Comparison of ENCODE assay signal across 1 cellular context in genomic region chr10:78927257-78927995, GRCh38.
TF ChIP-seq lines count a peak whose summit lies in the region.

No MANE protein-coding gene starts in this region.

TF ChIP-seq in WTC11, 78 proteins besides CTCF, POLR2A, EP300 and RAD21 (continued from another document):
- TF ChIP-seq, protein P1, sequence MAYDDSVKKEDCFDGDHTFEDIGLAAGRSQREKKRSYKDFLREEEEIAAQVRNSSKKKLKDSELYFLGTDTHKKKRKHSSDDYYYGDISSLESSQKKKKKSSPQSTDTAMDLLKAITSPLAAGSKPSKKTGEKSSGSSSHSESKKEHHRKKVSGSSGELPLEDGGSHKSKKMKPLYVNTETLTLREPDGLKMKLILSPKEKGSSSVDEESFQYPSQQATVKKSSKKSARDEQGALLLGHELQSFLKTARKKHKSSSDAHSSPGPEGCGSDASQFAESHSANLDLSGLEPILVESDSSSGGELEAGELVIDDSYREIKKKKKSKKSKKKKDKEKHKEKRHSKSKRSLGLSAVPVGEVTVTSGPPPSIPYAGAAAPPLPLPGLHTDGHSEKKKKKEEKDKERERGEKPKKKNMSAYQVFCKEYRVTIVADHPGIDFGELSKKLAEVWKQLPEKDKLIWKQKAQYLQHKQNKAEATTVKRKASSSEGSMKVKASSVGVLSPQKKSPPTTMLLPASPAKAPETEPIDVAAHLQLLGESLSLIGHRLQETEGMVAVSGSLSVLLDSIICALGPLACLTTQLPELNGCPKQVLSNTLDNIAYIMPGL (CRISPR knock-in tag; IDR thresholded peaks at IDR 0.05), result no peak
- TF ChIP-seq NFATC4 (CRISPR knock-in tag; IDR thresholded peaks at IDR 0.05) (no peak), IRF2 (CRISPR knock-in tag; IDR thresholded peaks at IDR 0.05; ENCODE audit: borderline replicate concordance, low read depth) (no peak), CBFB (CRISPR knock-in tag; IDR thresholded peaks at IDR 0.05; ENCODE audit: low read depth) (no peak), ESRRA (CRISPR knock-in tag; IDR thresholded peaks at IDR 0.05; ENCODE audit: borderline replicate concordance) (no peak), SP1 (CRISPR knock-in tag; conservative IDR thresholded peaks at IDR 0.05) (no peak), FOXK1 (CRISPR knock-in tag; IDR thresholded peaks at IDR 0.05) (no peak), PRDM15 (CRISPR knock-in tag; IDR thresholded peaks at IDR 0.05) (no peak)
- TF ChIP-seq, protein P2, sequence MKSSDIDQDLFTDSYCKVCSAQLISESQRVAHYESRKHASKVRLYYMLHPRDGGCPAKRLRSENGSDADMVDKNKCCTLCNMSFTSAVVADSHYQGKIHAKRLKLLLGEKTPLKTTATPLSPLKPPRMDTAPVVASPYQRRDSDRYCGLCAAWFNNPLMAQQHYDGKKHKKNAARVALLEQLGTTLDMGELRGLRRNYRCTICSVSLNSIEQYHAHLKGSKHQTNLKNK (CRISPR knock-in tag; IDR thresholded peaks at IDR 0.05), result no peak
- TF ChIP-seq, protein P3, sequence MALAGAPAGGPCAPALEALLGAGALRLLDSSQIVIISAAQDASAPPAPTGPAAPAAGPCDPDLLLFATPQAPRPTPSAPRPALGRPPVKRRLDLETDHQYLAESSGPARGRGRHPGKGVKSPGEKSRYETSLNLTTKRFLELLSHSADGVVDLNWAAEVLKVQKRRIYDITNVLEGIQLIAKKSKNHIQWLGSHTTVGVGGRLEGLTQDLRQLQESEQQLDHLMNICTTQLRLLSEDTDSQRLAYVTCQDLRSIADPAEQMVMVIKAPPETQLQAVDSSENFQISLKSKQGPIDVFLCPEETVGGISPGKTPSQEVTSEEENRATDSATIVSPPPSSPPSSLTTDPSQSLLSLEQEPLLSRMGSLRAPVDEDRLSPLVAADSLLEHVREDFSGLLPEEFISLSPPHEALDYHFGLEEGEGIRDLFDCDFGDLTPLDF (CRISPR knock-in tag; IDR thresholded peaks at IDR 0.05), result no peak
- TF ChIP-seq, protein P4, sequence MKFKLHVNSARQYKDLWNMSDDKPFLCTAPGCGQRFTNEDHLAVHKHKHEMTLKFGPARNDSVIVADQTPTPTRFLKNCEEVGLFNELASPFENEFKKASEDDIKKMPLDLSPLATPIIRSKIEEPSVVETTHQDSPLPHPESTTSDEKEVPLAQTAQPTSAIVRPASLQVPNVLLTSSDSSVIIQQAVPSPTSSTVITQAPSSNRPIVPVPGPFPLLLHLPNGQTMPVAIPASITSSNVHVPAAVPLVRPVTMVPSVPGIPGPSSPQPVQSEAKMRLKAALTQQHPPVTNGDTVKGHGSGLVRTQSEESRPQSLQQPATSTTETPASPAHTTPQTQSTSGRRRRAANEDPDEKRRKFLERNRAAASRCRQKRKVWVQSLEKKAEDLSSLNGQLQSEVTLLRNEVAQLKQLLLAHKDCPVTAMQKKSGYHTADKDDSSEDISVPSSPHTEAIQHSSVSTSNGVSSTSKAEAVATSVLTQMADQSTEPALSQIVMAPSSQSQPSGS (CRISPR knock-in tag; IDR thresholded peaks at IDR 0.05; ENCODE audit: borderline replicate concordance, low read depth), result no peak
- TF ChIP-seq, protein P5, sequence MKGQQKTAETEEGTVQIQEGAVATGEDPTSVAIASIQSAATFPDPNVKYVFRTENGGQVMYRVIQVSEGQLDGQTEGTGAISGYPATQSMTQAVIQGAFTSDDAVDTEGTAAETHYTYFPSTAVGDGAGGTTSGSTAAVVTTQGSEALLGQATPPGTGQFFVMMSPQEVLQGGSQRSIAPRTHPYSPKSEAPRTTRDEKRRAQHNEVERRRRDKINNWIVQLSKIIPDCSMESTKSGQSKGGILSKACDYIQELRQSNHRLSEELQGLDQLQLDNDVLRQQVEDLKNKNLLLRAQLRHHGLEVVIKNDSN (CRISPR knock-in tag; IDR thresholded peaks at IDR 0.05), result no peak
